Comparison of ENCODE assay signal across 8 cellular contexts in the genomic region with DNA sequence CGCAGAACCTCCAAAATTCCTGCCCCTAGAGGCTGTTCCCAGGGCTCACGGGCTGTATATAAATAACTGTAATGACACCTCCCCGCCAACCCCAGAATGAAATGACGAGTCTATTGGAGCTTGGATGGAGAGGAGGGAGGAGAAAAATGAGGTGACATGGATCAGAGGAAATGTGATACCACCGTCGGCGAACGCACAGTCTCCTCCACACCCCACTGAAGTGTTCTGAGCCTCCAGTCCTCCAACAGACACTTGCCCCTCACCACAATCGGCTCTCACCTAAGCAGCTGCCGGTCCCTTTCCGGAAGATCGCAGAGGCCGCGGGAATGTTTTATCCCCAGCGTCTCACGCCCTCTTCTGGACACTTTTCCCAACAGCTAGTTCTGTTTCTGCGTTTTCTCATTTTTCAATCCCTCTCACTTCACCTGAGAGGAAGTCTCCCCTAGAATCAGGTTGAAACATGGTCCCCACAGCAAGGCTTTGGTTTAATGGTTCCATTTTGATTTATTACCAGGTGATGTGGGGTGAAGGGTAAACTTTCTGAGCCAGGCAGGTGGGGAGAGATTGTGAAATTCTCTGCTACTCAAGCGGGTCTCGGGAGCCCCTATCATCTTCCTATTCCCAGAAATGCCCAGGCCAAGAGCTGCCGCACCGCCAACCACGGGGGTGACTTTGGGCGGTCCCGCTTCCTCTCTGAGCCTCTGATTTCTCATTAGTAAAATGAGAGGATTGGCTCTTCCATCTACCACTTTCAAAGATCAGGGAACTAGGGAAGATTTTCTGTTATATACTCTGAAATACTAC. TPM values are rescaled to one million over a fixed set of nuclear protein-coding genes. Genes with fewer than 3 reads are reported as not detected.
A peak's percentile ranks its signal among the peaks of the same experiment; 100 is the strongest.
DNase-seq lines count a peak whose midpoint lies in the region; ATAC-seq, FAIRE-seq and TF ChIP-seq lines count a peak whose summit lies in the region.

No MANE protein-coding gene starts in this region.

- H3K27me3 Mint-ChIP-seq in CD4-positive, alpha-beta memory T cell: peaks cover 33 to 42% of the 10 kb centered on the region in 2 donors
- peaks cover 46% of the 10 kb centered on the region for H3K27me3 Mint-ChIP-seq in chondrocyte (ENCODE audit: low read depth)

- ATAC-seq in HepG2 (peak; percentile 86), GM18511 (IDR thresholded peaks at IDR 0.05; ENCODE audit: unreplicated experiment) (no peak)

- BruUV-seq in HepG2 (replicated peaks; lab: Mats Ljungman, UMichigan): no TSS peak

- H3K27ac ChIP-seq in CD4-positive, alpha-beta memory T cell (ENCODE audit: low read depth, low read length): no peak overlapping the region
- no peak overlapping the region for H3K27ac ChIP-seq in HepG2 (ENCODE audit: extremely low read length, insufficient read depth, low read length)

- H3K36me3 Mint-ChIP-seq in CD4-positive, alpha-beta memory T cell: no peaks in the 10 kb centered on the region
- H3K36me3 Mint-ChIP-seq in chondrocyte (ENCODE audit: low read depth): no peaks in the 10 kb centered on the region

- no peaks in the 10 kb centered on the region for H3K36me3 ChIP-seq in CD4-positive, alpha-beta memory T cell (ENCODE audit: insufficient read depth, low read length)
- H3K36me3 ChIP-seq in HepG2 (replicated peaks in 1 of 2; ENCODE audit: control insufficient read depth in 1 of 2, insufficient read depth in 2 of 2, low read length in 2 of 2) (no peaks in the 10 kb centered on the region), MG63 (no peaks in the 10 kb centered on the region)

- H3K4me3 ChIP-seq in CD4-positive, alpha-beta memory T cell (ENCODE audit: low read length in 2 of 2): no peak overlapping the region
- H3K4me3 ChIP-seq in HepG2 (replicated peaks in 1 of 3; ENCODE audit: insufficient read depth in 1 of 3, low read depth in 2 of 3, low read length in 3 of 3) (peak overlapping the region in 1 of 3 experiments; percentile 56; a peak in 2 of 6 replicates), MG63 (no peak overlapping the region)

- no peaks in the 10 kb centered on the region for H3K9me3 ChIP-seq in CD4-positive, alpha-beta memory T cell (ENCODE audit: control insufficient read depth in 1 of 2, low read length in 2 of 2)
- H3K9me3 ChIP-seq in HepG2 (ENCODE audit: low read length): no peaks in the 10 kb centered on the region
- 0 out of 2 replicates have a peak, but pooled peaks cover 2% of the 10 kb centered on the region for H3K9me3 ChIP-seq in MG63

- no peaks in the 10 kb centered on the region for H3K79me2 ChIP-seq in HepG2 (ENCODE audit: insufficient read depth, low read length)

- CTCF ChIA-PET in CD4-positive, alpha-beta memory T cell (lab: Charles Lee; ENCODE audit: partially characterized antibody): interaction anchor here (0.8 to 2.4 kb wide), 4 partner anchors 15 to 353 kb away, joined by 3 to 10 read pairs (median 4); no protein-coding TSS in a partner anchor
- CTCF ChIA-PET in HepG2 (lab: Yijun Ruan, JAX; ENCODE audit: low intra/inter-chr PET ratio, low total read pairs): interaction anchor here (0.8 to 2.2 kb wide), 4 partner anchors 146 to 225 kb away, joined by 3 to 15 read pairs (median 8); no protein-coding TSS in a partner anchor

- WGBS in HepG2 (ENCODE audit: low lambda C conversion rate): 13% methylated on average over 20 of the region's 24 CpGs

- no peaks in the 10 kb centered on the region for H3K4me1 ChIP-seq in CD4-positive, alpha-beta memory T cell (ENCODE audit: insufficient read depth, low read length)
- peaks cover 32% of the 10 kb centered on the region for H3K4me1 ChIP-seq in HepG2 (ENCODE audit: insufficient read depth, low read length)

- peaks cover 2 to 10% (median 8%) of the 10 kb centered on the region in 4 donors for H3K4me1 Mint-ChIP-seq in CD4-positive, alpha-beta memory T cell
- peaks cover 12% of the 10 kb centered on the region for H3K4me1 Mint-ChIP-seq in chondrocyte (ENCODE audit: low read depth)

- H3K27me3 ChIP-seq in CD4-positive, alpha-beta memory T cell (ENCODE audit: insufficient read depth, low read length): peaks cover 9% of the 10 kb centered on the region
- H3K27me3 ChIP-seq in HepG2 (ENCODE audit: control insufficient read depth in 1 of 2, insufficient read depth in 2 of 2, low read length in 2 of 2) (peaks cover 0 to 17% of the 10 kb centered on the region in 2 experiments; a peak in 3 of 5 replicates), MG63 (peaks cover 2% of the 10 kb centered on the region; the same call in 1 of the 2 replicates)

- POLR2A ChIA-PET in CD4-positive, alpha-beta memory T cell (lab: Charles Lee; ENCODE audit: partially characterized antibody): no interaction called here
- POLR2A ChIA-PET in HepG2 (lab: Yijun Ruan, JAX): interaction anchor here (1.1 to 1.4 kb wide), 2 partner anchors 9 to 132 kb away, joined by 3 read pairs; a partner anchor contains a TSS

- peak; percentile 79 for TF ChIP-seq RAD21 in HepG2 (CRISPR knock-in tag; IDR thresholded peaks at IDR 0.05)

- intact Hi-C loops in CD4-positive, alpha-beta memory T cell (cut with micrococcal nuclease): loop anchor here (1.0 kb wide), 1 partner anchor 153 kb away; no protein-coding TSS in a partner anchor
- intact Hi-C loops in HepG2 (cut with micrococcal nuclease; ENCODE audit: unreplicated experiment): loop anchor here (2.0 kb wide), 3 partner anchors 153 to 303 kb away; no protein-coding TSS in a partner anchor

- 0 out of 2 replicates have a peak overlapping the region, but pooled peaks have one; percentile 5 for H3K9ac ChIP-seq in HepG2 (ENCODE audit: insufficient read depth, low read depth, low read length)

- FAIRE-seq in HepG2 (lab: Jason Lieb, UNC) (peak; percentile 74), urothelium cell line (lab: Jason Lieb, UNC) (no peak)

- DNase-seq in CD4-positive, alpha-beta memory T cell: no peak
- DNase-seq in HCEC 1CT: peak; percentile 23
- DNase-seq in NCI-H748 (lab: John Stamatoyannopoulos, UW; ENCODE audit: unreplicated experiment): peak; percentile 88
- no peak for DNase-seq in chondrocyte (ENCODE audit: low spot score)
- DNase-seq in HepG2 (ENCODE audit: low spot score): peak; percentile 46
- DNase-seq in urothelium cell line (ENCODE audit: low spot score): peak; percentile 69
- DNase-seq in MG63: no peak

- H3K4me2 ChIP-seq in HepG2 (ENCODE audit: low read depth, low read length): peak overlapping the region; percentile 83

- in situ Hi-C loops in HepG2 (cut with HindIII; ENCODE audit: extremely low pct_ligation_motif_present, low pct_unique_long_range_greater_than_20kb): no loop called here

- H2AFZ ChIP-seq in HepG2 (ENCODE audit: low read length): no peak overlapping the region

- peak overlapping the region in 5 of 8 donors; percentile 51 to 64 (median 55) for H3K4me3 Mint-ChIP-seq in CD4-positive, alpha-beta memory T cell
- H3K4me3 Mint-ChIP-seq in chondrocyte (ENCODE audit: unreplicated experiment): peak overlapping the region; percentile 44

- H3K27ac Mint-ChIP-seq in CD4-positive, alpha-beta memory T cell: peak overlapping the region in 1 of 7 donors; percentile 55
- no peak overlapping the region for H3K27ac Mint-ChIP-seq in chondrocyte (ENCODE audit: unreplicated experiment)

- peak; percentile 86 for TF ChIP-seq CTCF in chondrocyte (IDR thresholded peaks at IDR 0.05)
- TF ChIP-seq CTCF in HepG2 (CRISPR knock-in tag; IDR thresholded peaks at IDR 0.05): peak; percentile 90

- TF ChIP-seq EP300 in HepG2 (IDR thresholded peaks at IDR 0.05; ENCODE audit: low read depth in 2 of 2, low read length in 2 of 2) (no peak), HepG2 (CRISPR knock-in tag; IDR thresholded peaks at IDR 0.05; ENCODE audit: borderline replicate concordance) (no peak)

- no peak for TF ChIP-seq POLR2A in HepG2 (IDR thresholded peaks at IDR 0.05; ENCODE audit: insufficient read depth in 1 of 2, low read depth in 2 of 2, low read length in 2 of 2)

- no peaks in the 10 kb centered on the region for H4K20me1 ChIP-seq in HepG2 (ENCODE audit: insufficient read depth, low read length)

- peaks cover 0 to 15% (median 9%) of the 10 kb centered on the region in 8 donors for H3K9me3 Mint-ChIP-seq in CD4-positive, alpha-beta memory T cell
- H3K9me3 Mint-ChIP-seq in chondrocyte (ENCODE audit: low read depth): peaks cover 12% of the 10 kb centered on the region

RNA-seq across cellular contexts. Expression of a gene that starts 9.1 kb away (rescaled TPM):
- not detected for total RNA-seq in CD4-positive, alpha-beta memory T cell
- under 1 TPM in 1 of 2 donors, not detected in 1; 0.02 TPM for polyA plus RNA-seq in CD4-positive, alpha-beta memory T cell
- total RNA-seq in chondrocyte (0.97 TPM in 2 of 3 replicates, not detected in the other), HepG2 (2016; rRNA removed; fragmentation: Illumina TruSeq; extraction: Trizol) (24.0 and 34.9 TPM in 2 replicates)
- 3.5 TPM in 2 replicates for total RNA-seq in HepG2 (2016; cell fraction: cytosol; rRNA removed; fragmentation: Illumina TruSeq; extraction: Trizol; ENCODE audit: low read depth)
- 22.2 and 31.0 TPM in 2 replicates for total RNA-seq in HepG2 (2016; cell fraction: insoluble cytoplasmic fraction; rRNA removed; fragmentation: Illumina TruSeq; extraction: Trizol)
- total RNA-seq in HepG2 (2016; cell fraction: membrane; rRNA removed; fragmentation: Illumina TruSeq; extraction: Trizol): 9.8 and 11.9 TPM in 2 replicates
- 18.1 and 21.7 TPM in 2 replicates for total RNA-seq in HepG2 (2016; cell fraction: nucleus; rRNA removed; fragmentation: Illumina TruSeq; extraction: Trizol)
- 12.4 and 13.1 TPM in 2 replicates for polyA plus RNA-seq in HepG2 (2011; rRNA removed)
- polyA plus RNA-seq in HepG2 (2011; cell fraction: cytosol; rRNA removed): 10.8 and 12.5 TPM in 2 replicates
- 12.7 and 15.2 TPM in 2 replicates for polyA plus RNA-seq in HepG2 (2011; cell fraction: nucleus; rRNA removed)
- polyA plus RNA-seq in HepG2 (2012): 9.7 and 12.2 TPM in 2 replicates
- 1.7 and 2.1 TPM in 2 replicates for polyA plus RNA-seq in HepG2 (2016; cell fraction: cytosol; fragmentation: Illumina TruSeq; extraction: Trizol; ENCODE audit: low read depth)
- 35.5 and 36.8 TPM in 2 replicates for polyA plus RNA-seq in HepG2 (2016; cell fraction: insoluble cytoplasmic fraction; fragmentation: Illumina TruSeq; extraction: Trizol; ENCODE audit: low read depth)
- 6.1 and 8.8 TPM in 2 replicates for polyA plus RNA-seq in HepG2 (2016; cell fraction: membrane; fragmentation: Illumina TruSeq; extraction: Trizol; ENCODE audit: low read depth)
- 21.2 and 23.3 TPM in 2 replicates for polyA plus RNA-seq in HepG2 (2016; cell fraction: nucleus; fragmentation: Illumina TruSeq; extraction: Trizol; ENCODE audit: insufficient read depth, low read depth)
- 24.8 and 28.9 TPM in 2 replicates for polyA minus RNA-seq in HepG2 (2011; rRNA and poly(A)+ RNA removed; ENCODE audit: low replicate concordance)
- 14.2 and 20.7 TPM in 2 replicates for polyA minus RNA-seq in HepG2 (2011; cell fraction: cytosol; rRNA and poly(A)+ RNA removed)
- 9.4 and 16.2 TPM in 2 replicates for polyA minus RNA-seq in HepG2 (2011; cell fraction: nucleus; rRNA and poly(A)+ RNA removed)
- total RNA-seq in MG63 (2014; rRNA removed; shearing (Covaris generic); ENCODE audit: low replicate concordance): 8.8 and 31.6 TPM in 2 replicates

Comparison
In these comparisons a context has a peak if more than half of its experiments do, and no peak if none do; other contexts are left out.
1. DNase-seq: peak in HCEC 1CT (single experiment), NCI-H748 (single experiment), HepG2 (single experiment) and urothelium cell line (single experiment); none in CD4-positive, alpha-beta memory T cell (0 of 5), chondrocyte (single experiment) and MG63 (single experiment).